Comparison of ENCODE assay signal across 26 cellular contexts in the genomic region with DNA sequence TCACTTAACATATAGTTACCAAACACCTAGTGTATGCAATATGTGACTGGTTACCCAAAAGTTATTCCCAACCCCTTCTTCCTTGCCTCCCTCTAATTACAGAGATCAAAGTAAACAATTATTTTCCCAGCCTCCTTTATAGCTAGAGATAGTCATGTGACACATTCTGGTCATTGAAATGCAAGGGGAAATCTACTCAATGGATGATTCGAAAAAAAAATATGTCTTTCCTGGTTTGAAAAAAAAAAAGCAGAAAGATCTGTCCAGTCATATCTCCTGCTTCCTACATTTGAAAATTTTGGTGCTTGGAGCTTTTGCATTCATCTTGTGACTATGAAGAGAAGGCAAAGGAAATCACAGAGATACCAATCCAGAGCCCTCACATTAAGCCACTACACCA. TPM values are rescaled to one million over a fixed set of nuclear protein-coding genes. Genes with fewer than 3 reads are reported as not detected.
A peak's percentile ranks its signal among the peaks of the same experiment; 100 is the strongest.
DNase-seq lines count a peak whose midpoint lies in the region; ATAC-seq, FAIRE-seq and TF ChIP-seq lines count a peak whose summit lies in the region.
"Had no signal": no experiment of that assay in that cellular context is flagged by ENCODE, and none has a peak within 500 bp of the region (broad histone marks: within the 10 kb centered on the region; RNA-seq: fewer than 3 reads in every experiment).

No MANE protein-coding gene starts in this region.

- H3K56ac ChIP-seq in H9 (ENCODE audit: insufficient read length, low read depth, low read length): no peak overlapping the region

- no peak overlapping the region for H2BK20ac ChIP-seq in H9 (ENCODE audit: low read depth, low read length, poor library complexity, severe bottlenecking)

- H3K4me1 ChIP-seq in skeletal muscle satellite cell (ENCODE audit: control insufficient read depth, insufficient read depth, low read length): peaks cover 34% of the 10 kb centered on the region
- H3K4me1 ChIP-seq in H9 (ENCODE audit: insufficient read depth, low read length): no peaks in the 10 kb centered on the region

- FAIRE-seq in H54 (lab: Jason Lieb, UNC): peak; percentile 65
- FAIRE-seq: GM19239 had no signal

- no peak overlapping the region for H4K8ac ChIP-seq in H9 (replicated peaks; ENCODE audit: insufficient read length, low read depth, low read length)

- no peaks in the 10 kb centered on the region for H3K36me3 ChIP-seq in SK-N-MC (ENCODE audit: insufficient read depth, low read length)
- no peaks in the 10 kb centered on the region for H3K36me3 ChIP-seq in skeletal muscle satellite cell (ENCODE audit: insufficient read depth, low read length)

- H3K27me3 ChIP-seq in skeletal muscle satellite cell (ENCODE audit: control insufficient read depth, insufficient read depth, low read length) (no peaks in the 10 kb centered on the region), H9 (ENCODE audit: insufficient read depth, low read length) (no peaks in the 10 kb centered on the region)

- H3K23ac ChIP-seq in H9 (ENCODE audit: insufficient read length, low read depth, low read length): no peak overlapping the region

- H3K14ac ChIP-seq in H9 (ENCODE audit: insufficient read depth, low read length): no peak overlapping the region

- H2AFZ ChIP-seq in H9 (ENCODE audit: low read length): no peak overlapping the region

- H3K27me3 Mint-ChIP-seq in H9 (ENCODE audit: low read depth) (no peaks in the 10 kb centered on the region), nephron progenitor cell (ENCODE audit: low read depth, poor library complexity) (peaks cover 3% of the 10 kb centered on the region)
- H3K27me3 Mint-ChIP-seq: B cell had no signal

- H3K4me1 Mint-ChIP-seq in H9 (peaks cover 11 to 14% of the 10 kb centered on the region in 2 experiments; a peak in 3 of 4 replicates), nephron progenitor cell (no peaks in the 10 kb centered on the region)
- H3K4me1 Mint-ChIP-seq: B cell had no signal

- H3K9ac ChIP-seq in SK-N-MC (ENCODE audit: insufficient read length) (no peak overlapping the region), skeletal muscle satellite cell (ENCODE audit: low read depth, low read length) (no peak overlapping the region), H9 (ENCODE audit: extremely low read depth, insufficient read length, low read length) (no peak overlapping the region)

- TF ChIP-seq POLR2A in H54 (IDR thresholded peaks at IDR 0.05; ENCODE audit: low read depth, low read length): no peak

- H3K4me3 ChIP-seq in SK-N-MC (no peak overlapping the region), fibroblast of pulmonary artery (replicated peaks; ENCODE audit: low read depth, low read length) (no peak overlapping the region), skeletal muscle satellite cell (ENCODE audit: low read length) (no peak overlapping the region)

- H4K20me1 ChIP-seq in H9 (ENCODE audit: control insufficient read depth, insufficient read depth, insufficient read length): no peaks in the 10 kb centered on the region

- no peak overlapping the region for H2BK12ac ChIP-seq in H9 (ENCODE audit: insufficient read length, low read depth, low read length)

- H2BK5ac ChIP-seq in H9 (ENCODE audit: insufficient read length, low read length): no peak overlapping the region

- no peak overlapping the region for H3K4me3 Mint-ChIP-seq in H9
- no peak overlapping the region for H3K4me3 Mint-ChIP-seq in nephron progenitor cell
- H3K4me3 Mint-ChIP-seq: activated T-cell treated with anti-CD3 and anti-CD28 coated beads, Interleukin-2, amount 50 U/mL, for 24 hours; B cell had no signal

- no peak for ATAC-seq in HG03460 (IDR thresholded peaks at IDR 0.05; ENCODE audit: unreplicated experiment)
- ATAC-seq: stimulated activated naive CD8-positive, alpha-beta T cell treated with anti-CD3 and anti-CD28 coated beads, Interleukin-15, Interleukin-2, amounts not matched to agents 100 U/mL and 50 U/mL, for 24 hours had no signal

- no peaks in the 10 kb centered on the region for H3K79me1 ChIP-seq in H9 (ENCODE audit: insufficient read depth, low read depth, low read length, poor library complexity, severe bottlenecking)

- no peaks in the 10 kb centered on the region for H3K23me2 ChIP-seq in H9 (ENCODE audit: insufficient read length, low read depth, low read length, poor library complexity, severe bottlenecking)

- H2AK5ac ChIP-seq in H9 (ENCODE audit: insufficient read length, low read length): no peak overlapping the region

- H3K4me2 ChIP-seq in skeletal muscle satellite cell (ENCODE audit: low read length) (peak overlapping the region; percentile 35), H9 (ENCODE audit: insufficient read depth, insufficient read length, low read length) (no peak overlapping the region)

- H3K27ac ChIP-seq in SK-N-MC: peak overlapping the region; percentile 69; the same call in 1 of the 2 replicates
- no peak overlapping the region for H3K27ac ChIP-seq in H9 (ENCODE audit: insufficient read length, low read depth, low read length)

- no CpG with 5 or more reads among the region's 1 CpG for WGBS in H9 (ENCODE audit: extremely low coverage, insufficient read length, low lambda C conversion rate)

- H2BK120ac ChIP-seq in H9 (ENCODE audit: low read depth, low read length, poor library complexity, severe bottlenecking): no peak overlapping the region

- H3T11ph ChIP-seq in H9 (ENCODE audit: low read length): no peak overlapping the region

- H4K91ac ChIP-seq in H9 (ENCODE audit: insufficient read length, low read depth, low read length): no peak overlapping the region

- H2BK15ac ChIP-seq in H9 (ENCODE audit: low read depth, low read length): no peak overlapping the region

- no peak overlapping the region for H3K18ac ChIP-seq in H9 (ENCODE audit: insufficient read length, low read depth, low read length)

- H3K9me3 ChIP-seq in SK-N-MC (ENCODE audit: low read depth, low read length) (no peaks in the 10 kb centered on the region), skeletal muscle satellite cell (replicated peaks; ENCODE audit: low read length) (no peaks in the 10 kb centered on the region), H9 (ENCODE audit: control insufficient read depth, low read depth, low read length) (no peaks in the 10 kb centered on the region)

- DNase-seq in H54 (ENCODE audit: insufficient read length, low spot score) (no peak), SK-N-MC (ENCODE audit: low read depth, low spot score) (no peak), fibroblast of pulmonary artery (ENCODE audit: low read depth) (peak; percentile 14), H9 (no peak), nephron progenitor cell (no peak), NCI-H2081 (lab: John Stamatoyannopoulos, UW) (no peak)
- DNase-seq: activated CD4-positive, CD25-positive, alpha-beta regulatory T cell treated with anti-CD3 and anti-CD28 coated beads, Interleukin-2, amount 50 U/mL, for 72 hours; activated naive CD4-positive, alpha-beta T cell; activated T-cell treated with anti-CD3 and anti-CD28 coated beads, Interleukin-2, amount 50 U/mL, for 24 hours; amniotic stem cell; caudate nucleus; dermis blood vessel endothelial cell; GOT3; hippocampal formation; islet precursor cell; NCI-H146; NCI-H2171; NCI-H526; stimulated activated CD4-positive, alpha-beta T cell treated with anti-CD3 and anti-CD28 coated beads, Interleukin-12 subunit alpha, Interleukin-12 subunit beta, amount 100 ng/mL, for 4 hours; stimulated activated CD4-positive, alpha-beta T cell treated with anti-CD3 and anti-CD28 coated beads, Interleukin-4, amount 100 ng/mL, for 4 hours; stimulated activated naive CD8-positive, alpha-beta T cell treated with anti-CD3 and anti-CD28 coated beads, Interleukin-15, Interleukin-2, amounts not matched to agents 100 U/mL and 50 U/mL, for 24 hours; trophoblast cell had no signal

- H3K9me3 Mint-ChIP-seq in H9: peaks cover 3 to 4% of the 10 kb centered on the region in 2 experiments; a peak in 4 of 5 replicates
- H3K9me3 Mint-ChIP-seq in nephron progenitor cell: peaks cover 5% of the 10 kb centered on the region
- H3K9me3 Mint-ChIP-seq: activated T-cell treated with anti-CD3 and anti-CD28 coated beads, Interleukin-2, amount 50 U/mL, for 24 hours had no signal

- no peak overlapping the region for H3K4ac ChIP-seq in H9 (ENCODE audit: low read depth, low read length)

- H3K27ac Mint-ChIP-seq in H9 (no peak overlapping the region), nephron progenitor cell (no peak overlapping the region)
- H3K27ac Mint-ChIP-seq: activated T-cell treated with anti-CD3 and anti-CD28 coated beads, Interleukin-2, amount 50 U/mL, for 24 hours; B cell had no signal

- TF ChIP-seq CTCF in fibroblast of pulmonary artery (IDR thresholded peaks at IDR 0.05; ENCODE audit: low read length, missing control alignments): no peak
- TF ChIP-seq CTCF in H9 (conservative IDR thresholded peaks at IDR 0.05): no peak
- TF ChIP-seq CTCF in nephron progenitor cell (IDR thresholded peaks at IDR 0.05): no peak

- peaks cover 0 to 8% (median 2%) of the 10 kb centered on the region in 3 experiments; a peak in 3 of 7 replicates for H3K36me3 Mint-ChIP-seq in H9 (ENCODE audit: insufficient read depth in 1 of 3, low read depth in 3 of 3)
- H3K36me3 Mint-ChIP-seq in nephron progenitor cell (ENCODE audit: low read depth): no peaks in the 10 kb centered on the region

- H4K5ac ChIP-seq in H9 (ENCODE audit: insufficient read length, low read depth, low read length): no peak overlapping the region

- no peaks in the 10 kb centered on the region for H3K79me2 ChIP-seq in H9 (ENCODE audit: insufficient read depth, low read length)

RNA-seq across cellular contexts. Expression of a gene that starts 27.6 kb away (rescaled TPM):
- 244 and 437 TPM in 2 replicates for total RNA-seq in skeletal muscle satellite cell (2012; rRNA removed)
- total RNA-seq in H9 (2021): 848 and 883 TPM in 2 replicates
